Comparison of ENCODE assay signal across 15 cellular contexts in genomic region chr4:48027653-48028052, GRCh38. TPM values are rescaled to one million over a fixed set of nuclear protein-coding genes. Genes with fewer than 3 reads are reported as not detected.
DNase-seq lines count a peak whose midpoint lies in the region; ATAC-seq and FAIRE-seq lines count a peak whose summit lies in the region.
"Had no signal": no experiment of that assay in that cellular context is flagged by ENCODE, and none has a peak within 500 bp of the region (broad histone marks: within the 10 kb centered on the region; RNA-seq: fewer than 3 reads in every experiment).

No MANE protein-coding gene starts in this region.

- H3K27me3 Mint-ChIP-seq in activated T-cell treated with anti-CD3 and anti-CD28 coated beads, Interleukin-2, amount 50 U/mL, for 72 hours (ENCODE audit: low read depth), result peaks cover 21% of the 10 kb centered on the region
- H3K27me3 Mint-ChIP-seq in stimulated activated naive B cell treated with anti-CD40 and anti-IgM and Interleukin-4, amounts not matched to agents 10 μg/mL and 1 μg/mL and 100 μg/mL, for 72 hours, result peaks cover 15 to 19% of the 10 kb centered on the region in 2 donors

- H3K36me3 Mint-ChIP-seq in activated T-cell treated with anti-CD3 and anti-CD28 coated beads, Interleukin-2, amount 50 U/mL, for 72 hours (ENCODE audit: insufficient read depth in 2 of 2), result peaks cover 0 to 3% of the 10 kb centered on the region in 2 donors
- H3K36me3 Mint-ChIP-seq in stimulated activated naive B cell treated with anti-CD40 and anti-IgM and Interleukin-4, amounts not matched to agents 10 μg/mL and 1 μg/mL and 100 μg/mL, for 72 hours, result no peaks in the 10 kb centered on the region

- no peaks in the 10 kb centered on the region for H3K9me3 Mint-ChIP-seq in activated T-cell treated with anti-CD3 and anti-CD28 coated beads, Interleukin-2, amount 50 U/mL, for 72 hours
- no peaks in the 10 kb centered on the region for H3K9me3 Mint-ChIP-seq in stimulated activated naive B cell treated with anti-CD40 and anti-IgM and Interleukin-4, amounts not matched to agents 10 μg/mL and 1 μg/mL and 100 μg/mL, for 72 hours
- H3K9me3 Mint-ChIP-seq: activated naive CD4-positive, alpha-beta T cell treated with anti-CD3 and anti-CD28 coated beads for 36 hours had no signal

- no peak for DNase-seq in activated T-cell treated with anti-CD3 and anti-CD28 coated beads, Interleukin-2, amount 50 U/mL, for 72 hours
- DNase-seq in activated T-cell treated with anti-CD3 and anti-CD28 coated beads, Interleukin-2, amount 50 U/mL, for 1 hour, result no peak
- no peak for DNase-seq in stimulated activated naive B cell treated with anti-CD40 and anti-IgM and Interleukin-4, amounts not matched to agents 10 μg/mL and 1 μg/mL and 100 μg/mL, for 72 hours
- no peak for DNase-seq in frontal cortex (ENCODE audit: low spot score in 2 of 2)
- no peak for DNase-seq in CD1c-positive myeloid dendritic cell (ENCODE audit: extremely low spot score)
- no peak for DNase-seq in activated effector memory CD4-positive, alpha-beta T cell treated with anti-CD3 and anti-CD28 coated beads, Interleukin-2, amount 50 U/mL, for 16 hours
- DNase-seq: activated naive CD4-positive, alpha-beta T cell treated with anti-CD3 and anti-CD28 coated beads for 36 hours; Caco-2; NCI-H2029 had no signal

- H3K4me1 Mint-ChIP-seq in activated T-cell treated with anti-CD3 and anti-CD28 coated beads, Interleukin-2, amount 50 U/mL, for 72 hours (ENCODE audit: low read depth), result peaks cover 32% of the 10 kb centered on the region
- peaks cover 11 to 16% of the 10 kb centered on the region in 2 donors for H3K4me1 Mint-ChIP-seq in stimulated activated naive B cell treated with anti-CD40 and anti-IgM and Interleukin-4, amounts not matched to agents 10 μg/mL and 1 μg/mL and 100 μg/mL, for 72 hours

- peak; percentile 88 to 96 for ATAC-seq in activated T-cell treated with anti-CD3 and anti-CD28 coated beads, Interleukin-2, amount 50 U/mL, for 72 hours (replicated peaks in 1 of 2)
- ATAC-seq in GM21619 (IDR thresholded peaks at IDR 0.05; ENCODE audit: unreplicated experiment) (peak; percentile 70), HG03064 (IDR thresholded peaks at IDR 0.05; ENCODE audit: low read depth, unreplicated experiment) (peak; percentile 59)
- ATAC-seq in stimulated activated naive B cell treated with anti-CD40 and anti-IgM and Interleukin-4, amounts not matched to agents 10 μg/mL and 1 μg/mL and 100 μg/mL, for 72 hours (replicated peaks), result peak; percentile 39 to 55
- ATAC-seq: A549, HCT116 had no signal

- no peak overlapping the region for H3K27ac Mint-ChIP-seq in activated T-cell treated with anti-CD3 and anti-CD28 coated beads, Interleukin-2, amount 50 U/mL, for 72 hours
- H3K27ac Mint-ChIP-seq in stimulated activated naive B cell treated with anti-CD40 and anti-IgM and Interleukin-4, amounts not matched to agents 10 μg/mL and 1 μg/mL and 100 μg/mL, for 72 hours, result no peak overlapping the region
- H3K27ac Mint-ChIP-seq: activated naive CD4-positive, alpha-beta T cell treated with anti-CD3 and anti-CD28 coated beads for 36 hours had no signal

- no peak for FAIRE-seq in frontal cortex (lab: Jason Lieb, UNC)
- FAIRE-seq: A549 had no signal

- H3K4me3 Mint-ChIP-seq in activated T-cell treated with anti-CD3 and anti-CD28 coated beads, Interleukin-2, amount 50 U/mL, for 72 hours, result peak overlapping the region in 1 of 2 donors; percentile 58
- no peak overlapping the region for H3K4me3 Mint-ChIP-seq in stimulated activated naive B cell treated with anti-CD40 and anti-IgM and Interleukin-4, amounts not matched to agents 10 μg/mL and 1 μg/mL and 100 μg/mL, for 72 hours
- H3K4me3 Mint-ChIP-seq: activated naive CD4-positive, alpha-beta T cell treated with anti-CD3 and anti-CD28 coated beads for 36 hours had no signal

RNA-seq across cellular contexts. Expression of gene NIPAL1, which starts 11.1 kb away (rescaled TPM):
- 1 to 10 TPM; 1.6 to 1.7 TPM for total RNA-seq in activated T-cell treated with anti-CD3 and anti-CD28 coated beads, Interleukin-2, amount 50 U/mL, for 72 hours
- total RNA-seq in frontal cortex, result 2.4 TPM

RNA-seq across cellular contexts. Expression of gene CNGA1, which starts 11.2 kb away (rescaled TPM):
- total RNA-seq in activated T-cell treated with anti-CD3 and anti-CD28 coated beads, Interleukin-2, amount 50 U/mL, for 72 hours, result under 1 TPM in 1 of 2 donors, not detected in 1; 0.32 TPM
- 0.41 TPM for total RNA-seq in frontal cortex
- total RNA-seq: lung microvascular endothelial cell, osteocyte had no signal
